Comparison of ENCODE assay signal across 8 cellular contexts in the genomic region with DNA sequence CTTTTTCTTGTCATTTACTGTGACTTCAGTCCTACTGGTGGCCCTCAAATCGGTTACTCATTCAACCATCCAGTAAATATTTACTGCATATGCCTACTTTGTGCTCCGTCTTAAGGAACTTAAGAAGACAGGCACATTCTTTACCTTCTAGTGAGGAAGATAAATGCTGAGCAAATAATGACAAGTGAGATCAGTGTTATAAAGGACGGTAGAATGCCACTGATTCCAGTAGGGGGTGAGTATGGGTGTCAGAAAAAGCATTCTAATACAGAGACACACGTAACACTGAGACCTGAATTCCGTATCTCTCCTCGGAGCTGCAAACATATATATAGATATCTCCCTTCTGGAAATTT. TPM values are rescaled to one million over a fixed set of nuclear protein-coding genes. Genes with fewer than 3 reads are reported as not detected.
DNase-seq lines count a peak whose midpoint lies in the region; ATAC-seq, FAIRE-seq and TF ChIP-seq lines count a peak whose summit lies in the region.

No MANE protein-coding gene starts in this region.

- intact Hi-C loops in endothelial cell of umbilical vein (cut with micrococcal nuclease) = loop anchor here (2.0 kb wide), 1 partner anchor 90 kb away; no protein-coding TSS in a partner anchor

- no peaks in the 10 kb centered on the region for H3K9me3 ChIP-seq in endothelial cell of umbilical vein (replicated peaks; ENCODE audit: control insufficient read depth, insufficient read depth, low read length)

- no peaks in the 10 kb centered on the region for H3K36me3 ChIP-seq in endothelial cell of umbilical vein (ENCODE audit: control insufficient read depth in 2 of 2, extremely low read depth in 1 of 2, insufficient read depth in 2 of 2, low read length in 2 of 2)
- H3K36me3 ChIP-seq in rectal smooth muscle tissue (ENCODE audit: control insufficient read depth, insufficient read depth, low read length) = peaks cover 2% of the 10 kb centered on the region

- H4K20me1 ChIP-seq in endothelial cell of umbilical vein (replicated peaks; ENCODE audit: control insufficient read depth, extremely low read depth, insufficient read depth, low read length) = no peaks in the 10 kb centered on the region

- CTCF ChIA-PET in endothelial cell of umbilical vein (lab: Charles Lee) = no interaction called here

- no peaks in the 10 kb centered on the region for H3K9me1 ChIP-seq in endothelial cell of umbilical vein (replicated peaks; ENCODE audit: control insufficient read depth, extremely low read depth, insufficient read depth, low read length)

- peaks cover 17% of the 10 kb centered on the region for H3K79me2 ChIP-seq in endothelial cell of umbilical vein (ENCODE audit: control insufficient read depth, insufficient read depth, low read length)

- dilution Hi-C loops in endothelial cell of umbilical vein (cut with MboI; ENCODE audit: extremely low pct_ligation_motif_present, low sequenced_read_pairs) = no loop called here

- H3K4me3 ChIP-seq in GM08714 (ENCODE audit: low read length) (peak overlapping the region; percentile 71), endothelial cell of umbilical vein (replicated peaks in 1 of 3; ENCODE audit: insufficient read depth in 1 of 3, low read depth in 1 of 3, low read length in 3 of 3) (peak overlapping the region in 2 of 3 experiments; percentile 83 to 87), rectal smooth muscle tissue (ENCODE audit: low read length) (peak overlapping the region; percentile 97)

- FAIRE-seq in endothelial cell of umbilical vein (lab: Jason Lieb, UNC) = no peak

- no peak for ATAC-seq in HG03457 (IDR thresholded peaks at IDR 0.05; ENCODE audit: unreplicated experiment)

- POLR2A ChIA-PET in endothelial cell of umbilical vein (lab: Charles Lee) = no interaction called here

- TF ChIP-seq POLR2A in endothelial cell of umbilical vein (IDR thresholded peaks at IDR 0.05; ENCODE audit: low read depth, low read length) = no peak

- H3K4me2 ChIP-seq in endothelial cell of umbilical vein (ENCODE audit: insufficient read depth, low read length) = peak overlapping the region; percentile 63

- no peak overlapping the region for H3K27ac ChIP-seq in endothelial cell of umbilical vein (ENCODE audit: insufficient read depth, low read depth, low read length)
- H3K27ac ChIP-seq in rectal smooth muscle tissue (ENCODE audit: low read depth, low read length) = peak overlapping the region; percentile 51

- DNase-seq in OCI-M1 (lab: John Stamatoyannopoulos, UW) (peak; percentile 82), endothelial cell of umbilical vein (ENCODE audit: low read depth, low spot score) (no peak), H4 (ENCODE audit: low spot score) (no peak), AG08396 (ENCODE audit: low spot score) (no peak), GDM1 (lab: John Stamatoyannopoulos, UW) (no peak)

- H3K27me3 ChIP-seq in endothelial cell of umbilical vein (ENCODE audit: control insufficient read depth in 2 of 2, insufficient read depth in 2 of 2, low read length in 2 of 2) (no peaks in the 10 kb centered on the region), rectal smooth muscle tissue (ENCODE audit: control insufficient read depth, insufficient read depth, low read length) (no peaks in the 10 kb centered on the region)

- peak overlapping the region; percentile 25 for H2AFZ ChIP-seq in endothelial cell of umbilical vein (ENCODE audit: low read depth, low read length)

- H3K4me1 ChIP-seq in endothelial cell of umbilical vein (ENCODE audit: control insufficient read depth, extremely low read depth, insufficient read depth, low read length) = peaks cover 17% of the 10 kb centered on the region
- H3K4me1 ChIP-seq in rectal smooth muscle tissue (ENCODE audit: control insufficient read depth, insufficient read depth, low read length) = peaks cover 14% of the 10 kb centered on the region

- TF ChIP-seq CTCF in endothelial cell of umbilical vein (IDR thresholded peaks at IDR 0.05; ENCODE audit: extremely low read depth in 1 of 2, insufficient read depth in 1 of 2, low read depth in 1 of 2, low read length in 2 of 2) = no peak

- BruUV-seq in endothelial cell of umbilical vein (replicated peaks; lab: Mats Ljungman, UMichigan) = no TSS peak

- H3K9ac ChIP-seq in endothelial cell of umbilical vein (replicated peaks; ENCODE audit: extremely low read depth, insufficient read depth, low read length) = peak overlapping the region; percentile 83
- H3K9ac ChIP-seq in rectal smooth muscle tissue (ENCODE audit: low read length) = no peak overlapping the region

TF ChIP-seq in endothelial cell of umbilical vein, 7 proteins besides CTCF, POLR2A, EP300 and RAD21:
- TF ChIP-seq, protein P1, sequence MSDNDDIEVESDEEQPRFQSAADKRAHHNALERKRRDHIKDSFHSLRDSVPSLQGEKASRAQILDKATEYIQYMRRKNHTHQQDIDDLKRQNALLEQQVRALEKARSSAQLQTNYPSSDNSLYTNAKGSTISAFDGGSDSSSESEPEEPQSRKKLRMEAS (IDR thresholded peaks at IDR 0.05; ENCODE audit: insufficient read depth, insufficient read length) = no peak
- TF ChIP-seq POLR2AphosphoS5 (IDR thresholded peaks at IDR 0.05; ENCODE audit: insufficient read depth, low read depth, low read length) = no peak
TF ChIP-seq in endothelial cell of umbilical vein: peak in this region for 0.

RNA-seq across cellular contexts. Expression of a gene that starts 1.6 kb away (rescaled TPM):
- 6.6 and 7.6 TPM in 2 replicates for total RNA-seq in endothelial cell of umbilical vein
- polyA plus RNA-seq in endothelial cell of umbilical vein = 2.5 and 3.3 TPM in 2 replicates
- 3.2 and 3.3 TPM in 2 replicates for polyA plus RNA-seq in endothelial cell of umbilical vein (2011; cell fraction: cytosol; rRNA removed)
- 3.5 and 5.6 TPM in 2 replicates for polyA plus RNA-seq in endothelial cell of umbilical vein (2011; cell fraction: nucleus; rRNA removed)
- polyA plus RNA-seq in endothelial cell of umbilical vein (2012) = 7.1 TPM in 2 replicates
- 6.1 and 7.3 TPM in 2 replicates for polyA minus RNA-seq in endothelial cell of umbilical vein
- polyA minus RNA-seq in endothelial cell of umbilical vein (2011; cell fraction: cytosol; rRNA and poly(A)+ RNA removed) = 4.0 TPM
- 4.4 and 6.6 TPM in 2 replicates for polyA minus RNA-seq in endothelial cell of umbilical vein (2011; cell fraction: nucleus; rRNA and poly(A)+ RNA removed)
- 3.9 and 4.9 TPM in 2 replicates for total RNA-seq in H4 (2014; rRNA removed; shearing (Covaris generic))

RNA-seq across cellular contexts. Expression of a gene that starts 38.2 kb away (rescaled TPM):
- total RNA-seq in endothelial cell of umbilical vein = 51.2 and 53.5 TPM in 2 replicates
- 25.6 and 38.0 TPM in 2 replicates for polyA plus RNA-seq in endothelial cell of umbilical vein
- 21.7 and 24.5 TPM in 2 replicates for polyA plus RNA-seq in endothelial cell of umbilical vein (2011; cell fraction: cytosol; rRNA removed)
- polyA plus RNA-seq in endothelial cell of umbilical vein (2011; cell fraction: nucleus; rRNA removed) = 110 and 198 TPM in 2 replicates
- polyA plus RNA-seq in endothelial cell of umbilical vein (2012) = 22.5 and 26.8 TPM in 2 replicates
- polyA minus RNA-seq in endothelial cell of umbilical vein = 35.7 and 43.9 TPM in 2 replicates
- polyA minus RNA-seq in endothelial cell of umbilical vein (2011; cell fraction: cytosol; rRNA and poly(A)+ RNA removed) = 18.8 TPM
- 123 and 145 TPM in 2 replicates for polyA minus RNA-seq in endothelial cell of umbilical vein (2011; cell fraction: nucleus; rRNA and poly(A)+ RNA removed)
- 18.9 and 20.7 TPM in 2 replicates for total RNA-seq in H4 (2014; rRNA removed; shearing (Covaris generic))
